20 cellular contexts compared by ENCODE assay signal in genomic region chr2:165889158-165889557, GRCh38.
DNase-seq lines count a peak whose midpoint lies in the region; ATAC-seq, FAIRE-seq and TF ChIP-seq lines count a peak whose summit lies in the region.
"Had no signal": no experiment of that assay in that cellular context is flagged by ENCODE, and none has a peak within 500 bp of the region (broad histone marks: within the 10 kb centered on the region; RNA-seq: fewer than 3 reads in every experiment).

No MANE protein-coding gene starts in this region.

- POLR2A ChIA-PET in K562 (lab: Yijun Ruan, JAX): interaction anchor here (0.7 to 1.2 kb wide), 3 partner anchors 11 to 28 kb away, joined by 3 read pairs; no protein-coding TSS in a partner anchor

- H3K4me3 ChIP-seq in K562: no peak overlapping the region
- no peak overlapping the region for H3K4me3 ChIP-seq in right cardiac atrium (ENCODE audit: low read length)
- H3K4me3 ChIP-seq: gastrocnemius medialis, GM23248, sigmoid colon had no signal

- no peak for TF ChIP-seq CTCF in K562 (IDR thresholded peaks at IDR 0.05 in 2 of 3, conservative IDR thresholded peaks at IDR 0.05 in 1 of 3; ENCODE audit: insufficient read depth in 2 of 3, low read depth in 1 of 3, low read length in 3 of 3)

- DNase-seq in OCI-M1 (lab: John Stamatoyannopoulos, UW): peak; percentile 84
- DNase-seq in K562 (ENCODE audit: extremely low read depth in 1 of 4, low spot score in 3 of 4): peak in 2 of 4 experiments; percentile 20 to 29
- DNase-seq in right cardiac atrium: no peak
- no peak for DNase-seq in stimulated activated naive B cell treated with anti-CD40 and anti-IgM and Interleukin-4, amounts not matched to agents 10 μg/mL and 1 μg/mL and 100 μg/mL, for 72 hours
- DNase-seq in NCI-H128 (lab: John Stamatoyannopoulos, UW; ENCODE audit: unreplicated experiment): no peak
- no peak for DNase-seq in DMS153 treated with DMSO at 0.1 percent for 48 hours (lab: John Stamatoyannopoulos, UW; ENCODE audit: unreplicated experiment)
- DNase-seq in activated CD4-positive, CD25-positive, alpha-beta regulatory T cell (lab: John Stamatoyannopoulos, UW): no peak
- DNase-seq in EL: no peak
- DNase-seq: activated T-cell treated with anti-CD3 and anti-CD28 coated beads, Interleukin-2, amount 50 U/mL, for 72 hours; AML-193; gastrocnemius medialis; GM23248; left colon; NCI-H1417; NCI-H69; occipital lobe; SIG-M5; sigmoid colon; stimulated activated naive CD4-positive, alpha-beta T cell treated with Interleukin-2 at 50 U/mL for 16 hours had no signal

- no peak for TF ChIP-seq RAD21 in K562 (CRISPR knock-in tag; conservative IDR thresholded peaks at IDR 0.05 in 1 of 2, IDR thresholded peaks at IDR 0.05 in 1 of 2)

- H3K9me3 ChIP-seq in K562 (replicated peaks; ENCODE audit: control insufficient read depth, insufficient read depth, low read depth, low read length) (no peaks in the 10 kb centered on the region), right cardiac atrium (ENCODE audit: control insufficient read depth, low read length) (no peaks in the 10 kb centered on the region)
- H3K9me3 ChIP-seq: gastrocnemius medialis, sigmoid colon had no signal

- H3K79me2 ChIP-seq in K562 (ENCODE audit: control insufficient read depth, insufficient read depth, low read length): no peaks in the 10 kb centered on the region

- no peaks in the 10 kb centered on the region for H3K9me3 Mint-ChIP-seq in stimulated activated naive B cell treated with anti-CD40 and anti-IgM and Interleukin-4, amounts not matched to agents 10 μg/mL and 1 μg/mL and 100 μg/mL, for 72 hours
- H3K9me3 Mint-ChIP-seq: activated T-cell treated with anti-CD3 and anti-CD28 coated beads, Interleukin-2, amount 50 U/mL, for 72 hours had no signal

- no peaks in the 10 kb centered on the region for H3K9me1 ChIP-seq in K562 (ENCODE audit: control insufficient read depth, insufficient read depth, low read length)

- in situ Hi-C loops in K562 (cut with MboI): no loop called here

- H3K4me3 Mint-ChIP-seq in stimulated activated naive B cell treated with anti-CD40 and anti-IgM and Interleukin-4, amounts not matched to agents 10 μg/mL and 1 μg/mL and 100 μg/mL, for 72 hours: peak overlapping the region in 1 of 2 donors; percentile 1
- H3K4me3 Mint-ChIP-seq: activated naive CD8-positive, alpha-beta T cell; activated T-cell treated with anti-CD3 and anti-CD28 coated beads, Interleukin-2, amount 50 U/mL, for 72 hours had no signal

- H3K4me1 Mint-ChIP-seq in stimulated activated naive B cell treated with anti-CD40 and anti-IgM and Interleukin-4, amounts not matched to agents 10 μg/mL and 1 μg/mL and 100 μg/mL, for 72 hours: peaks cover 5 to 11% of the 10 kb centered on the region in 2 donors

- peaks cover 28 to 37% of the 10 kb centered on the region in 2 donors for H3K36me3 Mint-ChIP-seq in stimulated activated naive B cell treated with anti-CD40 and anti-IgM and Interleukin-4, amounts not matched to agents 10 μg/mL and 1 μg/mL and 100 μg/mL, for 72 hours

- peaks cover 46% of the 10 kb centered on the region for H3K36me3 ChIP-seq in K562 (ENCODE audit: control insufficient read depth, insufficient read depth, low read length)

- no peak overlapping the region for H3K27ac Mint-ChIP-seq in stimulated activated naive B cell treated with anti-CD40 and anti-IgM and Interleukin-4, amounts not matched to agents 10 μg/mL and 1 μg/mL and 100 μg/mL, for 72 hours
- H3K27ac Mint-ChIP-seq: activated naive CD8-positive, alpha-beta T cell had no signal

- TF ChIP-seq POLR2A in K562 (conservative IDR thresholded peaks at IDR 0.05): no peak

- CTCF ChIA-PET in K562 (lab: Yijun Ruan, JAX; ENCODE audit: low intra/inter-chr PET ratio): no interaction called here

- intact Hi-C loops in K562 (cut with micrococcal nuclease): no loop called here
- intact Hi-C loops in right cardiac atrium (cut with DNase I): no loop called here

- no peaks in the 10 kb centered on the region for H4K20me1 ChIP-seq in K562 (replicated peaks; ENCODE audit: control insufficient read depth, insufficient read depth, low read length)

- peaks cover 0 to 10% of the 10 kb centered on the region in 2 experiments; a peak in 3 of 5 replicates for H3K4me1 ChIP-seq in K562 (replicated peaks in 1 of 2; ENCODE audit: control insufficient read depth in 2 of 2, insufficient read depth in 2 of 2, low read length in 2 of 2)
- H3K4me1 ChIP-seq in right cardiac atrium (ENCODE audit: control insufficient read depth, insufficient read depth, low read length): no peaks in the 10 kb centered on the region
- H3K4me1 ChIP-seq: gastrocnemius medialis, sigmoid colon had no signal

- no TSS peak for BruUV-seq in K562 (replicated peaks; lab: Mats Ljungman, UMichigan)

- ATAC-seq in K562 (peak; percentile 72), right cardiac atrium (peak; percentile 23 to 41)
- ATAC-seq in stimulated activated naive B cell treated with anti-CD40 and anti-IgM and Interleukin-4, amounts not matched to agents 10 μg/mL and 1 μg/mL and 100 μg/mL, for 72 hours (replicated peaks): peak; percentile 34 to 68
- ATAC-seq: activated T-cell treated with anti-CD3 and anti-CD28 coated beads, Interleukin-2, amount 50 U/mL, for 72 hours; gastrocnemius medialis; left colon had no signal

- H3K27me3 ChIP-seq in K562 (ENCODE audit: control insufficient read depth in 2 of 2, insufficient read depth in 2 of 2, low read length in 2 of 2): no peaks in the 10 kb centered on the region
- H3K27me3 ChIP-seq in right cardiac atrium (ENCODE audit: control insufficient read depth, insufficient read depth): no peaks in the 10 kb centered on the region
- H3K27me3 ChIP-seq: gastrocnemius medialis, sigmoid colon had no signal

- no peak for TF ChIP-seq EP300 in K562 (IDR thresholded peaks at IDR 0.05; ENCODE audit: low read length)

- H3K27ac ChIP-seq in K562 (ENCODE audit: extremely low read depth, low read depth, low read length) (no peak overlapping the region), right cardiac atrium (ENCODE audit: low read length) (no peak overlapping the region)
- H3K27ac ChIP-seq: gastrocnemius medialis, GM23248, sigmoid colon had no signal

- no peak overlapping the region for H3K4me2 ChIP-seq in K562 (ENCODE audit: insufficient read depth, low read length)

- no peak overlapping the region for H2AFZ ChIP-seq in K562 (ENCODE audit: low read depth, low read length)
- H2AFZ ChIP-seq: GM23248 had no signal

- no peak for FAIRE-seq in K562 (lab: Jason Lieb, UNC)

- 25% methylated on average over 1 of the region's 1 CpG for whole genome bisulfite sequencing in K562 (ENCODE audit: insufficient coverage, low coverage, missing lambda C conversion rate)
- 54% methylated on average over 1 of the region's 1 CpG for WGBS in right cardiac atrium

- no peak overlapping the region for H3K9ac ChIP-seq in K562 (ENCODE audit: insufficient read depth in 1 of 2, low read depth in 2 of 2, low read length in 2 of 2)
- H3K9ac ChIP-seq: GM23248 had no signal

- H3K27me3 Mint-ChIP-seq in stimulated activated naive B cell treated with anti-CD40 and anti-IgM and Interleukin-4, amounts not matched to agents 10 μg/mL and 1 μg/mL and 100 μg/mL, for 72 hours: no peaks in the 10 kb centered on the region
- H3K27me3 Mint-ChIP-seq: activated naive CD8-positive, alpha-beta T cell had no signal

TF ChIP-seq in K562, 482 proteins besides CTCF, POLR2A, EP300 and RAD21 (continues in another document):
- TF ChIP-seq ZNF584 (CRISPR knock-in tag; IDR thresholded peaks at IDR 0.05; ENCODE audit: low read depth) (no peak), TAF15 (IDR thresholded peaks at IDR 0.05; ENCODE audit: low read depth, low read length) (no peak), ZNF609 (CRISPR knock-in tag; IDR thresholded peaks at IDR 0.05; ENCODE audit: borderline replicate concordance) (no peak), PCBP2 (IDR thresholded peaks at IDR 0.05; ENCODE audit: low read depth, low read length, poor library complexity, severe bottlenecking) (no peak), RBM15 (IDR thresholded peaks at IDR 0.05; ENCODE audit: insufficient read depth, low read length) (no peak)
